ENCODE assay signal across 8 cellular contexts in the genomic region with DNA sequence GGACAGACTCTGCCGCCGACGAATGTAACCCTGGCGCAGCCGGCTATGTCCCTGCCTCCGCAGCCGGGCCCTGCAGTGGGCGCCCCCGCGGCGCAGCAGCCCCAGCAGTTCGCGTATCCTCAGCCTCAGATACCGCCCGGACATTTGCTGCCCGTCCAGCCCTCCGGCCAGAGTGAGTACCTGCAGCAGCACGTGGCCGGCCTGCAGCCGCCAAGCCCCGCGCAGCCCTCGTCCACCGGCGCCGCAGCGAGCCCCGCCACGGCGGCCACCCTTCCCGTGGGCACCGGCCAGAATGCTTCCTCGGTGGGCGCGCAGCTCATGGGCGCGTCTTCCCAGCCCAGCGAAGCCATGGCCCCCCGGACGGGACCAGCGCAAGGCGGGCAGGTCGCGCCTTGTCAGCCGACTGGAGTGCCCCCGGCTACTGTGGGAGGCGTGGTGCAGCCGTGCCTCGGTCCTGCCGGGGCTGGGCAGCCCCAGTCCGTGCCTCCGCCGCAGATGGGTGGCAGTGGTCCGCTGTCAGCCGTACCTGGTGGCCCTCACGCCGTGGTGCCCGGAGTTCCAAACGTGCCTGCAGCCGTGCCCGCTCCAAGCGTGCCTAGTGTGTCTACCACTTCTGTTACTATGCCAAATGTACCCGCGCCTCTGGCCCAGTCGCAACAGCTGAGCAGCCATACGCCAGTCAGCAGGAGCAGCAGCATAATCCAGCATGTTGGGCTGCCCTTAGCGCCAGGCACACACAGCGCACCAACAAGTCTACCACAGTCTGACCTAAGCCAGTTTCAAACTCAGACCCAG. TPM values are rescaled to one million over a fixed set of nuclear protein-coding genes. Genes with fewer than 3 reads are reported as not detected.
DNase-seq lines count a peak whose midpoint lies in the region; ATAC-seq and TF ChIP-seq lines count a peak whose summit lies in the region.

No MANE protein-coding gene starts in this region.

- H3K27ac Mint-ChIP-seq in natural killer cell treated with Interleukin-12 subunit alpha and Interleukin-12 subunit beta and Interleukin-15 and Interleukin-18, amount 100 ng/mL, for 72 hours: peak overlapping the region; percentile 52 to 63

- H3K27ac ChIP-seq in urinary bladder (ENCODE audit: low read depth): peak overlapping the region; percentile 47

- WGBS in urinary bladder: under 1% methylated on average over 68 of the region's 68 CpGs

- H3K4me3 ChIP-seq in AG09309 (ENCODE audit: control insufficient read depth, low read depth, low read length) (peak overlapping the region; percentile 87), fibroblast of the aortic adventitia (ENCODE audit: low read depth, low read length) (peak overlapping the region; percentile 99), urinary bladder (ENCODE audit: low read depth, low read length) (peak overlapping the region; percentile 92)

- ATAC-seq in GM19351 (IDR thresholded peaks at IDR 0.05; ENCODE audit: unreplicated experiment): peak; percentile 0
- ATAC-seq in natural killer cell treated with Interleukin-12 subunit alpha and Interleukin-12 subunit beta and Interleukin-15 and Interleukin-18, amount 100 ng/mL, for 72 hours: no peak
- no peak for ATAC-seq in GM18873 (IDR thresholded peaks at IDR 0.05; ENCODE audit: low FRiP score, unreplicated experiment)

- no peaks in the 10 kb centered on the region for H3K27me3 Mint-ChIP-seq in natural killer cell treated with Interleukin-12 subunit alpha and Interleukin-12 subunit beta and Interleukin-15 and Interleukin-18, amount 100 ng/mL, for 72 hours

- peaks cover 16% of the 10 kb centered on the region for H3K36me3 Mint-ChIP-seq in natural killer cell treated with Interleukin-12 subunit alpha and Interleukin-12 subunit beta and Interleukin-15 and Interleukin-18, amount 100 ng/mL, for 72 hours

- H3K36me3 ChIP-seq in urinary bladder (ENCODE audit: insufficient read depth): no peaks in the 10 kb centered on the region

- no peaks in the 10 kb centered on the region for H3K4me1 ChIP-seq in urinary bladder (ENCODE audit: insufficient read depth)

- no peaks in the 10 kb centered on the region for H3K9me3 Mint-ChIP-seq in natural killer cell treated with Interleukin-12 subunit alpha and Interleukin-12 subunit beta and Interleukin-15 and Interleukin-18, amount 100 ng/mL, for 72 hours

- H3K4me3 Mint-ChIP-seq in natural killer cell treated with Interleukin-12 subunit alpha and Interleukin-12 subunit beta and Interleukin-15 and Interleukin-18, amount 100 ng/mL, for 72 hours: peak overlapping the region; percentile 87

- DNase-seq in AG09309 (ENCODE audit: low read depth) (no peak), NOMO-1 treated with dmso at 0.1 percent for 144 hours (lab: John Stamatoyannopoulos, UW; ENCODE audit: unreplicated experiment) (peak; percentile 43), fibroblast of the aortic adventitia (ENCODE audit: low read depth) (peak; percentile 40)
- peak; percentile 73 for DNase-seq in activated effector memory CD4-positive, alpha-beta T cell treated with anti-CD3 and anti-CD28 coated beads, Interleukin-2, amount 50 U/mL, for 16 hours
- no peak for DNase-seq in natural killer cell treated with Interleukin-12 subunit alpha and Interleukin-12 subunit beta and Interleukin-15 and Interleukin-18, amount 100 ng/mL, for 72 hours (ENCODE audit: low spot score)

- TF ChIP-seq CTCF in AG09309 (IDR thresholded peaks at IDR 0.05; ENCODE audit: control insufficient read depth, insufficient read depth, low read depth, low read length, missing control alignments) (no peak), fibroblast of the aortic adventitia (IDR thresholded peaks at IDR 0.05; ENCODE audit: insufficient read depth, low read length) (no peak)

- H3K4me1 Mint-ChIP-seq in natural killer cell treated with Interleukin-12 subunit alpha and Interleukin-12 subunit beta and Interleukin-15 and Interleukin-18, amount 100 ng/mL, for 72 hours (ENCODE audit: low read depth in 2 of 2): peaks cover 39 to 52% of the 10 kb centered on the region in 2 donors

RNA-seq across cellular contexts. Expression of gene TSC22D2, which starts 2.4 kb away (rescaled TPM):
- total RNA-seq in fibroblast of the aortic adventitia (ENCODE audit: low replicate concordance): 10.3 and 15.4 TPM in 2 replicates
- total RNA-seq in natural killer cell treated with Interleukin-12 subunit alpha and Interleukin-12 subunit beta and Interleukin-15 and Interleukin-18, amount 100 ng/mL, for 72 hours: 10 to 100 TPM; 18.7 to 23.7 TPM
- 48.3 TPM for total RNA-seq in urinary bladder
- polyA plus RNA-seq in urinary bladder: 16.3 TPM

Comparison
In these comparisons a context has a peak if more than half of its experiments do, and no peak if none do; other contexts are left out.
1. DNase-seq: peak in NOMO-1 treated with dmso at 0.1 percent for 144 hours (single experiment), activated effector memory CD4-positive, alpha-beta T cell treated with anti-CD3 and anti-CD28 coated beads, Interleukin-2, amount 50 U/mL, for 16 hours (single experiment) and fibroblast of the aortic adventitia (single experiment); none in AG09309 (single experiment) and natural killer cell treated with Interleukin-12 subunit alpha and Interleukin-12 subunit beta and Interleukin-15 and Interleukin-18, amount 100 ng/mL, for 72 hours (single experiment).
2. Peak in every context shown above with its lines, with median percentiles within 50 percentile points of each other: H3K4me3 ChIP-seq.